ENCODE assay signal across 8 cellular contexts in genomic region chr6:148441454-148441911, GRCh38.
DNase-seq lines count a peak whose midpoint lies in the region; ATAC-seq, FAIRE-seq and TF ChIP-seq lines count a peak whose summit lies in the region.

No MANE protein-coding gene starts in this region.

- no peak overlapping the region for H3K4me3 ChIP-seq in bronchial epithelial cell (ENCODE audit: low read depth, low read length)

- H3K36me3 ChIP-seq in bronchial epithelial cell (ENCODE audit: control insufficient read depth, insufficient read depth, low read length) = no peaks in the 10 kb centered on the region

- DNase-seq in LHCN-M2 (ENCODE audit: low read depth) = peak; percentile 92
- DNase-seq in bronchial epithelial cell (ENCODE audit: low read depth) = peak; percentile 93
- peak; percentile 48 for DNase-seq in myocyte (ENCODE audit: low read depth)
- DNase-seq in stimulated activated CD4-positive, alpha-beta T cell treated with anti-CD3 and anti-CD28 coated beads, Interleukin-2, amount 100 ng/mL, for 24 hours = no peak
- DNase-seq in NCI-H2171 treated with DMSO at 0.1 percent for 48 hours (lab: John Stamatoyannopoulos, UW) = no peak
- DNase-seq in posterior vena cava (ENCODE audit: low spot score) = no peak
- DNase-seq in activated CD4-positive, alpha-beta T cell treated with anti-CD3 and anti-CD28 coated beads, Interleukin-2, amount 50 U/mL, for 48 hours = no peak

- peak; percentile 82 for FAIRE-seq in bronchial epithelial cell (lab: Jason Lieb, UNC)

- peak; percentile 85 for ATAC-seq in GM18909 (IDR thresholded peaks at IDR 0.05; ENCODE audit: poor library complexity, unreplicated experiment)

- TF ChIP-seq CTCF in bronchial epithelial cell (IDR thresholded peaks at IDR 0.05; ENCODE audit: insufficient read depth, low read length, severe bottlenecking) = no peak

- intact Hi-C loops in posterior vena cava (cut with DNase I) = no loop called here

- no peaks in the 10 kb centered on the region for H3K27me3 ChIP-seq in bronchial epithelial cell (ENCODE audit: control insufficient read depth, insufficient read depth, low read length)

Comparison
In these comparisons a context has a peak if more than half of its experiments do, and no peak if none do; other contexts are left out.
1. DNase-seq: peak in LHCN-M2 (single experiment), bronchial epithelial cell (single experiment) and myocyte (single experiment); none in stimulated activated CD4-positive, alpha-beta T cell treated with anti-CD3 and anti-CD28 coated beads, Interleukin-2, amount 100 ng/mL, for 24 hours (0 of 2), NCI-H2171 treated with DMSO at 0.1 percent for 48 hours (single experiment), posterior vena cava (single experiment) and activated CD4-positive, alpha-beta T cell treated with anti-CD3 and anti-CD28 coated beads, Interleukin-2, amount 50 U/mL, for 48 hours (0 of 2).